ENCODE assay signal across 25 cellular contexts in the genomic region with DNA sequence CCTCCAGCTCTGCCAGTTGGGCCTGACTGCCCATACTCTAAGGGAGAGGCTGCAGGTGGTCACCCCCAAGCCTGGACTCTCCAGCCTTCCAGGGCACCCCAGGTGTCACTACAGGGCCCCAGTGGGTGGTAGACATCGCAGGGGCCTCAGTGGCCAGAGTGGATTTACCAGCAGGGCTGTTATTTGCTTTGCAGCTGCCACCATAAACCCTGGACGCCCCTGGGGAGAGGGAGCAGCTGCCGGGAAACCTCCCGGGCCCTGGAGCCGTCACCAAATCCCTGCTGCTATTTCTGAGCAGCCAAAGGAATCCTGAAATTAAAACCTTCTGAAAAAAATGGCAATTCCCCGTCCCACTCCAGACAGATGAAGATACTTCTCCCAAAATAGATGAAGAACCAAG. TPM values are rescaled to one million over a fixed set of nuclear protein-coding genes. Genes with fewer than 3 reads are reported as not detected.
DNase-seq lines count a peak whose midpoint lies in the region; ATAC-seq and TF ChIP-seq lines count a peak whose summit lies in the region.
"Had no signal": no experiment of that assay in that cellular context is flagged by ENCODE, and none has a peak within 500 bp of the region (broad histone marks: within the 10 kb centered on the region; RNA-seq: fewer than 3 reads in every experiment).

No MANE protein-coding gene starts in this region.

- H3K4me3 ChIP-seq in smooth muscle cell = no peak overlapping the region
- H3K4me3 ChIP-seq: left ventricle myocardium inferior, ovary, sigmoid colon, tibial nerve had no signal

- peaks cover 16% of the 10 kb centered on the region for H3K4me1 ChIP-seq in smooth muscle cell (ENCODE audit: low read depth)
- H3K4me1 ChIP-seq: sigmoid colon had no signal

- no peaks in the 10 kb centered on the region for H3K36me3 ChIP-seq in smooth muscle cell (ENCODE audit: low read depth)
- H3K36me3 ChIP-seq: left ventricle myocardium inferior, ovary, sigmoid colon, tibial nerve had no signal

- no peaks in the 10 kb centered on the region for H3K79me2 ChIP-seq in smooth muscle cell (ENCODE audit: low read depth)

- DNase-seq in NCI-H1092 treated with DMSO at 0.1 percent for 48 hours (lab: John Stamatoyannopoulos, UW) = peak; percentile 5
- DNase-seq in NCI-H1092 (lab: John Stamatoyannopoulos, UW) = no peak
- DNase-seq in NCI-H2171 (lab: John Stamatoyannopoulos, UW) = peak; percentile 75
- peak; percentile 28 for DNase-seq in left kidney (ENCODE audit: low read depth, low spot score)
- DNase-seq in smooth muscle cell (lab: John Stamatoyannopoulos, UW; ENCODE audit: unreplicated experiment) = no peak
- no peak for DNase-seq in activated CD4-positive, alpha-beta T cell treated with anti-CD3 and anti-CD28 coated beads, Interleukin-2, amount 50 U/mL, for 48 hours
- DNase-seq in NCI-H748 treated with DMSO at 0.1 percent for 48 hours (lab: John Stamatoyannopoulos, UW) = no peak
- DNase-seq: 8988T; activated CD4-positive, alpha-beta T cell treated with anti-CD3 and anti-CD28 coated beads, Interleukin-2, amount 50 U/mL, for 4 hours; activated naive CD4-positive, alpha-beta T cell; activated T-cell treated with anti-CD3 and anti-CD28 coated beads, Interleukin-2, amount 50 U/mL, for 1 hour; erythroblast; GDM1; left ventricle myocardium inferior; NCI-H2029 treated with DMSO at 0.1 percent for 48 hours; ovary; PC-3; SIG-M5; sigmoid colon; stimulated activated naive CD8-positive, alpha-beta T cell treated with anti-CD3 and anti-CD28 coated beads, Interleukin-15, Interleukin-2, amounts not matched to agents 100 U/mL and 50 U/mL, for 24 hours had no signal

- peak overlapping the region; percentile 35 for H2AFZ ChIP-seq in smooth muscle cell (ENCODE audit: low read depth)

- TF ChIP-seq CTCF in smooth muscle cell (IDR thresholded peaks at IDR 0.05; ENCODE audit: borderline replicate concordance, insufficient read depth, poor library complexity, severe bottlenecking) = no peak

- peak overlapping the region; percentile 7 for H3K27ac ChIP-seq in smooth muscle cell (ENCODE audit: low read depth)
- H3K27ac ChIP-seq: left ventricle myocardium inferior, ovary, sigmoid colon, VCaP had no signal

- no peaks in the 10 kb centered on the region for H3K9me3 ChIP-seq in smooth muscle cell (replicated peaks; ENCODE audit: low read depth)
- H3K9me3 ChIP-seq: left ventricle myocardium inferior, ovary, sigmoid colon, tibial nerve had no signal

- H3K27me3 ChIP-seq in smooth muscle cell (ENCODE audit: low read depth) = no peaks in the 10 kb centered on the region
- H3K27me3 ChIP-seq: ovary, sigmoid colon, tibial nerve had no signal

- peak overlapping the region; percentile 29 for H3K4me2 ChIP-seq in smooth muscle cell

- H4K20me1 ChIP-seq in smooth muscle cell (ENCODE audit: low read depth) = no peaks in the 10 kb centered on the region

- no peak overlapping the region for H3K9ac ChIP-seq in smooth muscle cell (ENCODE audit: low read depth)

- WGBS in smooth muscle cell (ENCODE audit: low lambda C conversion rate) = 13% methylated on average over 6 of the region's 6 CpGs

- H3F3A ChIP-seq in smooth muscle cell (ENCODE audit: low read depth) = peaks cover 13% of the 10 kb centered on the region

- no peak for ATAC-seq in HG03460 (IDR thresholded peaks at IDR 0.05; ENCODE audit: unreplicated experiment)
- ATAC-seq: HepG2; PC-3; stimulated activated naive CD8-positive, alpha-beta T cell treated with anti-CD3 and anti-CD28 coated beads, Interleukin-15, Interleukin-2, amounts not matched to agents 100 U/mL and 50 U/mL, for 24 hours had no signal

RNA-seq across cellular contexts. Expression of a gene that starts 13.9 kb away (rescaled TPM):
- total RNA-seq in smooth muscle cell = 40.9 and 41.9 TPM in 2 replicates
- 67.2 and 103 TPM in 2 replicates for polyA plus RNA-seq in smooth muscle cell
- total RNA-seq: HepG2, MCF 10A, PC-3 had no signal
- polyA plus RNA-seq: HepG2 had no signal

RNA-seq across cellular contexts. Expression of a gene that starts 21.6 kb away (rescaled TPM):
- total RNA-seq in smooth muscle cell = 134 and 138 TPM in 2 replicates
- 140 and 154 TPM in 2 replicates for polyA plus RNA-seq in smooth muscle cell

RNA-seq across cellular contexts. Expression of a gene that starts 23.0 kb away (rescaled TPM):
- total RNA-seq in smooth muscle cell = 64.3 and 94.5 TPM in 2 replicates
- polyA plus RNA-seq in smooth muscle cell = 22.7 and 27.2 TPM in 2 replicates

RNA-seq across cellular contexts. Expression of a gene that starts 49.7 kb away (rescaled TPM):
- 1.3 and 2.0 TPM in 2 replicates for total RNA-seq in smooth muscle cell
- 0.09 and 1.6 TPM in 2 replicates for polyA plus RNA-seq in smooth muscle cell
- total RNA-seq: HepG2 had no signal

Comparison
In these comparisons a context has a peak if more than half of its experiments do, and no peak if none do; other contexts are left out.
1. DNase-seq: peak in NCI-H1092 treated with DMSO at 0.1 percent for 48 hours (single experiment), NCI-H2171 (single experiment) and left kidney (single experiment); none in NCI-H1092 (single experiment), smooth muscle cell (single experiment), activated CD4-positive, alpha-beta T cell treated with anti-CD3 and anti-CD28 coated beads, Interleukin-2, amount 50 U/mL, for 48 hours (0 of 2) and NCI-H748 treated with DMSO at 0.1 percent for 48 hours (single experiment).